10 cellular contexts compared by ENCODE assay signal in the genomic region with DNA sequence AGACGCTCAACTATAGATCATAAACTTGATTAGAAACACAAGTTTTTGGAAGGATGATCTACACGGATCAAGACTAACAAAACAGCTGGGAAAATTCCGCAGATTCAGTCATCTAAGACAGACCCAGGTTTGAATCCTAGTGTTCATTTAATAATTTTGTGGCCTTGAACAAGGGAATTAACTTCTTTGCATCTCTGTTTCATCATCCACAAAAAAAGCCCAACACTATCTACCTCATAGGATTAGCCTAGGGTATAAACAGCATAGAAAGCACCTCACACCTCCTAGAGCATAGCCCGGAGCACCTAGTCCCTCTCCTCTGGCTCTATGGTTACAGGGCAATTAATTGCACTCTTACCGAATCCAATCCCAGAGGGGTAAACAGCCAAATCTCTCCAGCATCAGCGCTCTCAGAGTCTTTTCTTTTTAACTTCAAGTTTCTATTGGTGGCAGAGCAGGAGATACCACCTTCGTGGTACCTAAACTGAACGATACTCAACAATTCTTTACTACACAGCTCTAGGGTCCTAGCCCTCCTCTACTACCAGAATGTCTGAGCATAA. TPM values are rescaled to one million over a fixed set of nuclear protein-coding genes. Genes with fewer than 3 reads are reported as not detected.
A peak's percentile ranks its signal among the peaks of the same experiment; 100 is the strongest.
DNase-seq lines count a peak whose midpoint lies in the region; ATAC-seq and TF ChIP-seq lines count a peak whose summit lies in the region.
"Had no signal": no experiment of that assay in that cellular context is flagged by ENCODE, and none has a peak within 500 bp of the region (broad histone marks: within the 10 kb centered on the region; RNA-seq: fewer than 3 reads in every experiment).

No MANE protein-coding gene starts in this region.

- H3K4me2 ChIP-seq in PC-9 (peak overlapping the region; percentile 85), smooth muscle cell (peak overlapping the region; percentile 96)

- TF ChIP-seq EP300 in esophagus muscularis mucosa (IDR thresholded peaks at IDR 0.05), result no peak

- H3K27ac ChIP-seq in PC-9, result 0 out of 2 replicates have a peak overlapping the region, but pooled peaks have one; percentile 97
- H3K27ac ChIP-seq in esophagus muscularis mucosa (replicated peaks in 1 of 4), result peak overlapping the region in 3 of 4 donors; percentile 4 to 100 (median 49)
- H3K27ac ChIP-seq in smooth muscle cell (ENCODE audit: low read depth), result peak overlapping the region; percentile 10

- 79% methylated on average over 8 of the region's 8 CpGs for WGBS in esophagus muscularis mucosa
- WGBS in smooth muscle cell (ENCODE audit: low lambda C conversion rate), result 77% methylated on average over 8 of the region's 8 CpGs

- H3K9me2 ChIP-seq in PC-9 (ENCODE audit: insufficient read depth), result no peaks in the 10 kb centered on the region

- H3K36me3 ChIP-seq in PC-9 (ENCODE audit: low read depth) (peaks cover 38% of the 10 kb centered on the region), esophagus muscularis mucosa (no peaks in the 10 kb centered on the region), smooth muscle cell (ENCODE audit: low read depth) (no peaks in the 10 kb centered on the region)

- no peak for ATAC-seq in GM19467 (IDR thresholded peaks at IDR 0.05; ENCODE audit: unreplicated experiment)

- H4K20me1 ChIP-seq in PC-9 (ENCODE audit: insufficient read depth) (peaks cover 16% of the 10 kb centered on the region), smooth muscle cell (ENCODE audit: low read depth) (peaks cover 73% of the 10 kb centered on the region)

- intact Hi-C loops in PC-9 (cut with micrococcal nuclease; ENCODE audit: unreplicated experiment) (loop anchor here (2.0 to 10.0 kb wide), 2 partner anchors 47 to 961 kb away; no protein-coding TSS in a partner anchor), esophagus muscularis mucosa (cut with DNase I) (loop anchor here (5.0 to 10.0 kb wide), 4 partner anchors 141 to 1191 kb away; no protein-coding TSS in a partner anchor)

- no peak for TF ChIP-seq POLR2A in esophagus muscularis mucosa (IDR thresholded peaks at IDR 0.05; ENCODE audit: low read depth)

- POLR2A ChIA-PET in PC-9 (lab: Charles Lee; ENCODE audit: unreplicated experiment), result interaction anchor here (0.6 to 0.7 kb wide), 2 partner anchors 177 to 409 kb away, joined by 5 to 10 read pairs; no protein-coding TSS in a partner anchor

- H2AFZ ChIP-seq in PC-9, result no peak overlapping the region
- H2AFZ ChIP-seq in smooth muscle cell (ENCODE audit: low read depth), result no peak overlapping the region

- H3F3A ChIP-seq in PC-9 (ENCODE audit: insufficient read depth, low read depth) (peaks cover 30% of the 10 kb centered on the region; the same call in 1 of the 2 replicates), smooth muscle cell (ENCODE audit: low read depth) (peaks cover 5% of the 10 kb centered on the region)

- DNase-seq in NCI-H82 (lab: John Stamatoyannopoulos, UW) (peak; percentile 51), NCI-H82 treated with DMSO at 0.1 percent for 48 hours (lab: John Stamatoyannopoulos, UW; ENCODE audit: unreplicated experiment) (no peak), PC-9 (no peak), esophagus muscularis mucosa (ENCODE audit: extremely low spot score) (no peak), smooth muscle cell (lab: John Stamatoyannopoulos, UW; ENCODE audit: unreplicated experiment) (no peak), GM10266 (ENCODE audit: extremely low spot score) (no peak), RKO (ENCODE audit: low spot score) (no peak)
- DNase-seq: ACHN; stimulated activated CD4-positive, alpha-beta T cell treated with anti-CD3 and anti-CD28 coated beads, Interleukin-1b, Interleukin-23, amount 100 ng/mL, for 48 hours had no signal

- no TSS peak for BruUV-seq in PC-9 (replicated peaks; lab: Mats Ljungman, UMichigan)

- TF ChIP-seq CTCF in PC-9 (conservative IDR thresholded peaks at IDR 0.05), result no peak
- no peak for TF ChIP-seq CTCF in esophagus muscularis mucosa (IDR thresholded peaks at IDR 0.05)
- TF ChIP-seq CTCF in smooth muscle cell (IDR thresholded peaks at IDR 0.05; ENCODE audit: borderline replicate concordance, insufficient read depth, poor library complexity, severe bottlenecking), result no peak
- TF ChIP-seq CTCF in GM10266 (IDR thresholded peaks at IDR 0.05; ENCODE audit: control insufficient read depth, insufficient read depth, low read depth, missing control alignments), result no peak

- no peak overlapping the region for H3K9ac ChIP-seq in smooth muscle cell (ENCODE audit: low read depth)

- H3K9me3 ChIP-seq in PC-9 (ENCODE audit: insufficient read depth, low read depth) (no peaks in the 10 kb centered on the region), esophagus muscularis mucosa (no peaks in the 10 kb centered on the region), smooth muscle cell (replicated peaks; ENCODE audit: low read depth) (no peaks in the 10 kb centered on the region)

- H3K79me2 ChIP-seq in PC-9 (ENCODE audit: low read depth), result peaks cover 80% of the 10 kb centered on the region
- H3K79me2 ChIP-seq in smooth muscle cell (ENCODE audit: low read depth), result peaks cover 83% of the 10 kb centered on the region

- peak overlapping the region; percentile 82; the same call in 1 of the 2 replicates for H3K4me3 ChIP-seq in PC-9
- H3K4me3 ChIP-seq in esophagus muscularis mucosa, result peak overlapping the region in 2 of 4 donors; percentile 99
- H3K4me3 ChIP-seq in smooth muscle cell, result peak overlapping the region; percentile 81

- no peaks in the 10 kb centered on the region for H3K27me3 ChIP-seq in PC-9 (ENCODE audit: insufficient read depth, low read depth)
- no peaks in the 10 kb centered on the region for H3K27me3 ChIP-seq in esophagus muscularis mucosa
- no peaks in the 10 kb centered on the region for H3K27me3 ChIP-seq in smooth muscle cell (ENCODE audit: low read depth)

- CTCF ChIA-PET in PC-9 (lab: Charles Lee), result interaction anchor here (0.6 kb wide), 1 partner anchor 107 kb away, joined by 6 read pairs; no protein-coding TSS in a partner anchor

- H3K4me1 ChIP-seq in PC-9 (replicated peaks; ENCODE audit: insufficient read depth), result peaks cover 35% of the 10 kb centered on the region
- H3K4me1 ChIP-seq in esophagus muscularis mucosa, result peaks cover 36 to 56% (median 50%) of the 10 kb centered on the region in 4 donors
- H3K4me1 ChIP-seq in smooth muscle cell (ENCODE audit: low read depth), result peaks cover 31% of the 10 kb centered on the region

RNA-seq across cellular contexts. Expression of gene TBL1XR1, which starts 3.5 kb away (rescaled TPM):
- total RNA-seq in PC-9 (2021) (232 and 243 TPM in 2 replicates), esophagus muscularis mucosa (10 to 100 TPM; 65.0 to 99.2 (median 78.2) TPM), smooth muscle cell (115 and 223 TPM in 2 replicates)
- 19.9 and 26.7 TPM in 2 replicates for polyA plus RNA-seq in smooth muscle cell

Comparison
In these comparisons a context has a peak if more than half of its experiments do, and no peak if none do; other contexts are left out.
1. H3K27ac ChIP-seq: peak in every context shown above with its lines; median percentile 97 in PC-9; 49 in esophagus muscularis mucosa; 10 in smooth muscle cell.